ENCODE assay signal across 20 cellular contexts in genomic region chr14:56124296-56124695, GRCh38. TPM values are rescaled to one million over a fixed set of nuclear protein-coding genes. Genes with fewer than 3 reads are reported as not detected.
DNase-seq lines count a peak whose midpoint lies in the region; ATAC-seq and TF ChIP-seq lines count a peak whose summit lies in the region.
"Had no signal": no experiment of that assay in that cellular context is flagged by ENCODE, and none has a peak within 500 bp of the region (broad histone marks: within the 10 kb centered on the region; RNA-seq: fewer than 3 reads in every experiment).

No MANE protein-coding gene starts in this region.

- intact Hi-C loops in mucosa of descending colon (cut with DNase I, micrococcal nuclease), result loop anchor here in 1 of 2 donors (10.0 kb wide), 1 partner anchor 211 kb away; no protein-coding TSS in a partner anchor

- no peak for ATAC-seq in mucosa of descending colon
- ATAC-seq: lower lobe of right lung had no signal

- H3K4me1 ChIP-seq in mucosa of descending colon (ENCODE audit: low read depth), result peaks cover 11% of the 10 kb centered on the region
- H3K4me1 ChIP-seq: breast epithelium, uterus had no signal

- H3K36me3 ChIP-seq in mucosa of descending colon (ENCODE audit: low read depth), result no peaks in the 10 kb centered on the region
- H3K36me3 ChIP-seq: breast epithelium, lower lobe of right lung, MG63, right atrium auricular region, uterus had no signal

- no peak overlapping the region for H3K4me3 ChIP-seq in mucosa of descending colon
- H3K4me3 ChIP-seq: breast epithelium, lower lobe of right lung, MG63, right atrium auricular region, uterus had no signal

- no peak for TF ChIP-seq CTCF in mucosa of descending colon (IDR thresholded peaks at IDR 0.05)

- peak; percentile 70 for DNase-seq in NCI-H82 (lab: John Stamatoyannopoulos, UW)
- DNase-seq in NCI-H82 treated with DMSO at 0.1 percent for 48 hours (lab: John Stamatoyannopoulos, UW; ENCODE audit: unreplicated experiment), result no peak
- peak; percentile 65 to 79 for DNase-seq in SHP77 (lab: John Stamatoyannopoulos, UW)
- peak; percentile 45 for DNase-seq in hepatic stellate cell (ENCODE audit: low spot score)
- no peak for DNase-seq in germinal center (ENCODE audit: low spot score)
- no peak for DNase-seq in NCI-H1048 (lab: John Stamatoyannopoulos, UW)
- no peak for DNase-seq in mucosa of descending colon
- DNase-seq in COLO829 (ENCODE audit: low spot score), result no peak
- DNase-seq: activated CD4-positive, alpha-beta T cell treated with anti-CD3 and anti-CD28 coated beads for 48 hours; activated naive CD8-positive, alpha-beta T cell treated with anti-CD3 and anti-CD28 coated beads for 36 hours; dermis blood vessel endothelial cell; DMS 273 treated with DMSO at 0.1 percent for 48 hours; hypothalamus; lower lobe of right lung; MG63; occipital lobe; uterus had no signal

- no peaks in the 10 kb centered on the region for H3K9me3 ChIP-seq in mucosa of descending colon
- H3K9me3 ChIP-seq: breast epithelium, lower lobe of right lung, MG63, right atrium auricular region, uterus had no signal

RNA-seq across cellular contexts. Expression of gene PELI2, which starts 6.1 kb away (rescaled TPM):
- total RNA-seq in mucosa of descending colon, result 10 to 100 TPM; 14.3 to 33.4 (median 30.8) TPM
- total RNA-seq: A172 had no signal

Comparison
In these comparisons a context has a peak if more than half of its experiments do, and no peak if none do; other contexts are left out.
1. DNase-seq: peak in NCI-H82 (single experiment), SHP77 (2 of 2) and hepatic stellate cell (single experiment); none in NCI-H82 treated with DMSO at 0.1 percent for 48 hours (single experiment), germinal center (single experiment), NCI-H1048 (single experiment), mucosa of descending colon (0 of 3) and COLO829 (single experiment).